Comparison of ENCODE assay signal across 10 cellular contexts in the genomic region with DNA sequence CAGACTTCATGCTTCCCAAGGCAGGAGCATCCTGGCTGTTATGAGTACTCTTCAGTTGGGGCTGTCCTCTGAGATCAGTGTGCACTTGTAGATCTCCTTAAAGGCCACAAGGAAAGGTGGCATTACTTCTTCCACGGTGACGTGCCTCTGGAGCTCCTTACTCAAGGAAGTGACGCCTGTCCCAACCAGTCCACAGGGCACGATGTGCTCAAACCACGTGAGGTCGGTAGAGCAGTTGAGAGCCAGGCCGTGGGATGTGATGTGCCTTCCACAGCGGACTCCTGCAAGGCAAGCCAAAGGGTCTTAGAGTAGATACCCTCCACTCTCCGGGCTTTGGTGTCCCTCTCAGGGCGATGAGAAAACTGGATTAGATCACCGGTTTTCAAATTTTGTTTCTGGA. TPM values are rescaled to one million over a fixed set of nuclear protein-coding genes. Genes with fewer than 3 reads are reported as not detected.
DNase-seq lines count a peak whose midpoint lies in the region; ATAC-seq and TF ChIP-seq lines count a peak whose summit lies in the region.
"Had no signal": no experiment of that assay in that cellular context is flagged by ENCODE, and none has a peak within 500 bp of the region (broad histone marks: within the 10 kb centered on the region; RNA-seq: fewer than 3 reads in every experiment).

No MANE protein-coding gene starts in this region.

- H3K36me3 Mint-ChIP-seq in Calu3 (ENCODE audit: insufficient read depth, unreplicated experiment), result peaks cover 18% of the 10 kb centered on the region
- no peaks in the 10 kb centered on the region for H3K36me3 Mint-ChIP-seq in activated naive CD8-positive, alpha-beta T cell treated with anti-CD3 and anti-CD28 coated beads for 36 hours
- H3K36me3 Mint-ChIP-seq in neural progenitor cell, result peaks cover 17% of the 10 kb centered on the region

- CTCF ChIA-PET in Calu3 (lab: Charles Lee), result interaction anchor here (1.4 to 1.8 kb wide), 3 partner anchors 38 to 93 kb away, joined by 3 to 7 read pairs (median 4); a partner anchor contains a TSS

- H3F3A ChIP-seq in neural progenitor cell (ENCODE audit: low read depth), result peaks cover 24% of the 10 kb centered on the region

- no peak for ATAC-seq in GM19351 (IDR thresholded peaks at IDR 0.05; ENCODE audit: unreplicated experiment)
- no peak for ATAC-seq in GM18520 (IDR thresholded peaks at IDR 0.05; ENCODE audit: unreplicated experiment)
- no peak for ATAC-seq in GM21360 (IDR thresholded peaks at IDR 0.05; ENCODE audit: unreplicated experiment)

- no peaks in the 10 kb centered on the region for H3K36me3 ChIP-seq in neural progenitor cell

- intact Hi-C loops in Calu3 (cut with micrococcal nuclease; ENCODE audit: unreplicated experiment), result no loop called here

- no peaks in the 10 kb centered on the region for H3K27me3 Mint-ChIP-seq in Calu3 (ENCODE audit: unreplicated experiment)
- no peaks in the 10 kb centered on the region for H3K27me3 Mint-ChIP-seq in activated naive CD8-positive, alpha-beta T cell treated with anti-CD3 and anti-CD28 coated beads for 36 hours
- peaks cover 2% of the 10 kb centered on the region for H3K27me3 Mint-ChIP-seq in neural progenitor cell (ENCODE audit: insufficient read depth, low read depth)

- no peaks in the 10 kb centered on the region for H3K79me2 ChIP-seq in neural progenitor cell (ENCODE audit: low read depth)

- H3K4me3 ChIP-seq in neural progenitor cell, result peak overlapping the region; percentile 72

- H3K27ac Mint-ChIP-seq in Calu3 (ENCODE audit: unreplicated experiment) (peak overlapping the region; percentile 13), neural progenitor cell (peak overlapping the region; percentile 80)
- peak overlapping the region; percentile 88 for H3K27ac Mint-ChIP-seq in activated naive CD8-positive, alpha-beta T cell treated with anti-CD3 and anti-CD28 coated beads for 36 hours

- H2AFZ ChIP-seq in neural progenitor cell (replicated peaks), result peak overlapping the region; percentile 70

- H3K9ac ChIP-seq in neural progenitor cell, result no peak overlapping the region

- H3K4me1 Mint-ChIP-seq in Calu3 (ENCODE audit: low read depth, unreplicated experiment) (peaks cover 33% of the 10 kb centered on the region), neural progenitor cell (peaks cover 14% of the 10 kb centered on the region)
- peaks cover 15% of the 10 kb centered on the region for H3K4me1 Mint-ChIP-seq in activated naive CD8-positive, alpha-beta T cell treated with anti-CD3 and anti-CD28 coated beads for 36 hours

- H3K4me3 Mint-ChIP-seq in Calu3 (ENCODE audit: low read depth, unreplicated experiment), result peak overlapping the region; percentile 52
- peak overlapping the region; percentile 79 for H3K4me3 Mint-ChIP-seq in activated naive CD8-positive, alpha-beta T cell treated with anti-CD3 and anti-CD28 coated beads for 36 hours
- peak overlapping the region; percentile 85 for H3K4me3 Mint-ChIP-seq in neural progenitor cell

- H3K9me3 Mint-ChIP-seq in Calu3 (ENCODE audit: low read depth, unreplicated experiment) (peaks cover 3% of the 10 kb centered on the region), neural progenitor cell (peaks cover 19% of the 10 kb centered on the region)
- H3K9me3 Mint-ChIP-seq in activated naive CD8-positive, alpha-beta T cell treated with anti-CD3 and anti-CD28 coated beads for 36 hours, result no peaks in the 10 kb centered on the region

- no peaks in the 10 kb centered on the region for H3K9me3 ChIP-seq in neural progenitor cell (ENCODE audit: low read depth)

- DNase-seq in Calu3 (no peak), LHCN-M2 (ENCODE audit: low read depth) (peak; percentile 4), neural progenitor cell (ENCODE audit: low spot score) (no peak), NCI-H82 treated with DMSO at 0.1 percent for 48 hours (lab: John Stamatoyannopoulos, UW; ENCODE audit: unreplicated experiment) (no peak)
- DNase-seq in activated naive CD8-positive, alpha-beta T cell treated with anti-CD3 and anti-CD28 coated beads for 36 hours, result no peak
- DNase-seq: dermis blood vessel endothelial cell had no signal

- H3K4me2 ChIP-seq in neural progenitor cell, result peak overlapping the region; percentile 86

- no peak for TF ChIP-seq CTCF in Calu3 (IDR thresholded peaks at IDR 0.05; ENCODE audit: unreplicated experiment)
- no peak for TF ChIP-seq CTCF in neural progenitor cell (IDR thresholded peaks at IDR 0.05)

- H3K27ac ChIP-seq in neural progenitor cell, result no peak overlapping the region

- H3K4me1 ChIP-seq in neural progenitor cell, result peaks cover 12% of the 10 kb centered on the region

- no peaks in the 10 kb centered on the region for H4K20me1 ChIP-seq in neural progenitor cell (ENCODE audit: low read depth)

- TSS peak; percentile 47 for BruUV-seq in Calu3 (replicated peaks; lab: Mats Ljungman, UMichigan)

- no peaks in the 10 kb centered on the region for H3K27me3 ChIP-seq in neural progenitor cell

RNA-seq across cellular contexts. Expression of a gene that starts 1.4 kb away (rescaled TPM):
- total RNA-seq in Calu3 (2022) (7.8 and 10.9 TPM in 2 replicates), LHCN-M2 (2014; rRNA removed) (1.2 and 4.8 TPM in 2 replicates), neural progenitor cell (ENCODE audit: low replicate concordance) (15.2 and 16.9 TPM in 2 replicates)
- 1.2 TPM for polyA plus RNA-seq in LHCN-M2 (2012)
- total RNA-seq in activated naive CD8-positive, alpha-beta T cell treated with anti-CD3 and anti-CD28 coated beads for 36 hours, result 1 to 10 TPM; 4.2 to 6.0 TPM

RNA-seq across cellular contexts. Expression of a gene that starts 24.7 kb away (rescaled TPM):
- total RNA-seq in Calu3 (2022), result 1.5 and 3.8 TPM in 2 replicates
- total RNA-seq in LHCN-M2 (2014; rRNA removed), result 0.23 and 0.51 TPM in 2 replicates
- 0.15 TPM for polyA plus RNA-seq in LHCN-M2 (2012)
- total RNA-seq in activated naive CD8-positive, alpha-beta T cell treated with anti-CD3 and anti-CD28 coated beads for 36 hours, result not detected
- total RNA-seq in neural progenitor cell (ENCODE audit: low replicate concordance), result 1.2 and 1.3 TPM in 2 replicates
- total RNA-seq: activated CD8-positive, alpha-beta memory T cell treated with anti-CD3 and anti-CD28 coated beads for 36 hours had no signal

Comparison
In these comparisons a context has a peak if more than half of its experiments do, and no peak if none do; other contexts are left out.
1. H3K27ac Mint-ChIP-seq: peak in every context shown above with its lines; median percentile 88 in activated naive CD8-positive, alpha-beta T cell treated with anti-CD3 and anti-CD28 coated beads for 36 hours; 80 in neural progenitor cell; 13 in Calu3.